In the genomic region with DNA sequence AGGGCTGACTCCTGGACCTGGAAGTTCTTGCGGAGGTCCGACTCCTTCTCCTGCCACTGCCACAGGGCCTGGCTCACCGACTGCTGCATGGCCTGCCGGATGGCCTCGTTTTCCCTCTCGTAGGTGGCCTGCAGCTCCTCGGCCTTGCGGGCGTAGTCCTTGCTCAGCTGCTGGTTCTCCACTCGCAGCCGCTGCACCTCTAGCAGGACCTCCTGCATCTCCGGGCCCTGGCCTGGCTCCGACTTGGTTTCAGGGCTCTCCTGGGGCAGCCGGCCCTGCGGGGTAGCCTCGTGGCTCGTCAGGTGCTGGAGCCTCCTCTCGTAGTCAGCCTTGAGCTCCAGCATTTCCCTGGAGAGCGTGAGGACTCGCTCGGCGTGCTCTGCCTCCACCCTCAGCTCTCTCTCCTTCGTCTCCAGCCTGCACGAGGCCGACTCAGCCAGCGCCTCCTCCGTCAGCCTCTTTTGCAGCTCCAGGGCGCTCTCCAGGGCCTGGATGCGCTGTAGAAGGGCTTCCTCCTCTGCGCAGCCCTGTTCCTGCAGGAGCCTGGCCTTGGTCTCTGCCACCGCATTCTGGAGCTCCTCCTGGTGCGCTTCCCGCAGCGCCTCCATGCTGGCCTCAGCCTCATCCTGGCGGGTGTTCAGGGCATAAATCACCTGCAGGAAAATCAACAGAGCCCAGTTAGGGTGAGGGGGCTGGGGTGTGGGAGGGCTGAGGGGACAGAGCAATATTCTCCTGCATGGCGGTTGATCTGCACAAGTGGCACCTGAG, we compare ENCODE assay signal across 2 cellular contexts.
TF ChIP-seq lines count a peak whose summit lies in the region.

No MANE protein-coding gene starts in this region.

TF ChIP-seq in HepG2, 621 proteins besides CTCF, POLR2A, EP300 and RAD21 (continues in another document):
- TF ChIP-seq, protein P1, sequence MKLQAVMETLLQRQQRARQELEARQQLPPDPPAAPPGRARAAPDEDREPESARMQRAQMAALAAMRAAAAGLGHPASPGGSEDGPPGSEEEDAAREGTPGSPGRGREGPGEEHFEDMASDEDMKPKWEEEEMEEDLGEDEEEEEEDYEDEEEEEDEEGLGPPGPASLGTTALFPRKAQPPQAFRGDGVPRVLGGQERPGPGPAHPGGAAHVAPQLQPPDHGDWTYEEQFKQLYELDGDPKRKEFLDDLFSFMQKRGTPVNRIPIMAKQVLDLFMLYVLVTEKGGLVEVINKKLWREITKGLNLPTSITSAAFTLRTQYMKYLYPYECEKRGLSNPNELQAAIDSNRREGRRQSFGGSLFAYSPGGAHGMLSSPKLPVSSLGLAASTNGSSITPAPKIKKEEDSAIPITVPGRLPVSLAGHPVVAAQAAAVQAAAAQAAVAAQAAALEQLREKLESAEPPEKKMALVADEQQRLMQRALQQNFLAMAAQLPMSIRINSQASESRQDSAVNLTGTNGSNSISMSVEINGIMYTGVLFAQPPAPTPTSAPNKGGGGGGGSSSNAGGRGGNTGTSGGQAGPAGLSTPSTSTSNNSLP (IDR thresholded peaks at IDR 0.05; ENCODE audit: low read depth, low read length), result no peak
- TF ChIP-seq, protein P2, sequence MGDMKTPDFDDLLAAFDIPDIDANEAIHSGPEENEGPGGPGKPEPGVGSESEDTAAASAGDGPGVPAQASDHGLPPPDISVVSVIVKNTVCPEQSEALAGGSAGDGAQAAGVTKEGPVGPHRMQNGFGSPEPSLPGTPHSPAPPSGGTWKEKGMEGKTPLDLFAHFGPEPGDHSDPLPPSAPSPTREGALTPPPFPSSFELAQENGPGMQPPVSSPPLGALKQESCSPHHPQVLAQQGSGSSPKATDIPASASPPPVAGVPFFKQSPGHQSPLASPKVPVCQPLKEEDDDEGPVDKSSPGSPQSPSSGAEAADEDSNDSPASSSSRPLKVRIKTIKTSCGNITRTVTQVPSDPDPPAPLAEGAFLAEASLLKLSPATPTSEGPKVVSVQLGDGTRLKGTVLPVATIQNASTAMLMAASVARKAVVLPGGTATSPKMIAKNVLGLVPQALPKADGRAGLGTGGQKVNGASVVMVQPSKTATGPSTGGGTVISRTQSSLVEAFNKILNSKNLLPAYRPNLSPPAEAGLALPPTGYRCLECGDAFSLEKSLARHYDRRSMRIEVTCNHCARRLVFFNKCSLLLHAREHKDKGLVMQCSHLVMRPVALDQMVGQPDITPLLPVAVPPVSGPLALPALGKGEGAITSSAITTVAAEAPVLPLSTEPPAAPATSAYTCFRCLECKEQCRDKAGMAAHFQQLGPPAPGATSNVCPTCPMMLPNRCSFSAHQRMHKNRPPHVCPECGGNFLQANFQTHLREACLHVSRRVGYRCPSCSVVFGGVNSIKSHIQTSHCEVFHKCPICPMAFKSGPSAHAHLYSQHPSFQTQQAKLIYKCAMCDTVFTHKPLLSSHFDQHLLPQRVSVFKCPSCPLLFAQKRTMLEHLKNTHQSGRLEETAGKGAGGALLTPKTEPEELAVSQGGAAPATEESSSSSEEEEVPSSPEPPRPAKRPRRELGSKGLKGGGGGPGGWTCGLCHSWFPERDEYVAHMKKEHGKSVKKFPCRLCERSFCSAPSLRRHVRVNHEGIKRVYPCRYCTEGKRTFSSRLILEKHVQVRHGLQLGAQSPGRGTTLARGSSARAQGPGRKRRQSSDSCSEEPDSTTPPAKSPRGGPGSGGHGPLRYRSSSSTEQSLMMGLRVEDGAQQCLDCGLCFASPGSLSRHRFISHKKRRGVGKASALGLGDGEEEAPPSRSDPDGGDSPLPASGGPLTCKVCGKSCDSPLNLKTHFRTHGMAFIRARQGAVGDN (CRISPR knock-in tag; IDR thresholded peaks at IDR 0.05), result peak; percentile 42
- TF ChIP-seq ZNF292 (CRISPR knock-in tag; IDR thresholded peaks at IDR 0.05; ENCODE audit: borderline replicate concordance, low read depth) (0 out of 2 replicates have a peak, but pooled peaks have one; percentile 17), ZFAT (CRISPR knock-in tag; conservative IDR thresholded peaks at IDR 0.05) (no peak), MXI1 (IDR thresholded peaks at IDR 0.05; ENCODE audit: borderline replicate concordance, low read depth, low read length) (no peak), ZNF44 (CRISPR knock-in tag; IDR thresholded peaks at IDR 0.05) (no peak), ELF1 (CRISPR knock-in tag; IDR thresholded peaks at IDR 0.05) (no peak), ZSCAN29 (CRISPR knock-in tag; conservative IDR thresholded peaks at IDR 0.05) (no peak), ZFP90 (CRISPR knock-in tag; IDR thresholded peaks at IDR 0.05; ENCODE audit: borderline replicate concordance) (no peak), NRL (CRISPR knock-in tag; IDR thresholded peaks at IDR 0.05; ENCODE audit: borderline replicate concordance) (peak; percentile 37; the same call in 1 of the 2 replicates), ZNF546 (CRISPR knock-in tag; conservative IDR thresholded peaks at IDR 0.05) (no peak), CSRNP1 (CRISPR knock-in tag; IDR thresholded peaks at IDR 0.05) (0 out of 2 replicates have a peak, but pooled peaks have one; percentile 45)
- TF ChIP-seq, protein P3, sequence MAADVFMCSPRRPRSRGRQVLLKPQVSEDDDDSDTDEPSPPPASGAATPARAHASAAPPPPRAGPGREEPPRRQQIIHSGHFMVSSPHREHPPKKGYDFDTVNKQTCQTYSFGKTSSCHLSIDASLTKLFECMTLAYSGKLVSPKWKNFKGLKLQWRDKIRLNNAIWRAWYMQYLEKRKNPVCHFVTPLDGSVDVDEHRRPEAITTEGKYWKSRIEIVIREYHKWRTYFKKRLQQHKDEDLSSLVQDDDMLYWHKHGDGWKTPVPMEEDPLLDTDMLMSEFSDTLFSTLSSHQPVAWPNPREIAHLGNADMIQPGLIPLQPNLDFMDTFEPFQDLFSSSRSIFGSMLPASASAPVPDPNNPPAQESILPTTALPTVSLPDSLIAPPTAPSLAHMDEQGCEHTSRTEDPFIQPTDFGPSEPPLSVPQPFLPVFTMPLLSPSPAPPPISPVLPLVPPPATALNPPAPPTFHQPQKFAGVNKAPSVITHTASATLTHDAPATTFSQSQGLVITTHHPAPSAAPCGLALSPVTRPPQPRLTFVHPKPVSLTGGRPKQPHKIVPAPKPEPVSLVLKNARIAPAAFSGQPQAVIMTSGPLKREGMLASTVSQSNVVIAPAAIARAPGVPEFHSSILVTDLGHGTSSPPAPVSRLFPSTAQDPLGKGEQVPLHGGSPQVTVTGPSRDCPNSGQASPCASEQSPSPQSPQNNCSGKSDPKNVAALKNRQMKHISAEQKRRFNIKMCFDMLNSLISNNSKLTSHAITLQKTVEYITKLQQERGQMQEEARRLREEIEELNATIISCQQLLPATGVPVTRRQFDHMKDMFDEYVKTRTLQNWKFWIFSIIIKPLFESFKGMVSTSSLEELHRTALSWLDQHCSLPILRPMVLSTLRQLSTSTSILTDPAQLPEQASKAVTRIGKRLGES (CRISPR knock-in tag; IDR thresholded peaks at IDR 0.05; ENCODE audit: borderline replicate concordance), result no peak

TF ChIP-seq in K562, 482 proteins besides CTCF, POLR2A, EP300 and RAD21:
- no peak for TF ChIP-seq ZNF511 (CRISPR knock-in tag; IDR thresholded peaks at IDR 0.05)
- TF ChIP-seq NR2F6 (CRISPR knock-in tag; IDR thresholded peaks at IDR 0.05), result no peak
- no peak for TF ChIP-seq ZZZ3 (IDR thresholded peaks at IDR 0.05)
- TF ChIP-seq EZH2 (IDR thresholded peaks at IDR 0.05; ENCODE audit: borderline replicate concordance, low read depth, low read length), result no peak
- no peak for TF ChIP-seq HDGF (IDR thresholded peaks at IDR 0.05)
- TF ChIP-seq ZNF280B (CRISPR knock-in tag; IDR thresholded peaks at IDR 0.05), result no peak
- TF ChIP-seq CXXC5 (CRISPR knock-in tag; IDR thresholded peaks at IDR 0.05), result no peak
- peak; percentile 50; the same call in 1 of the 2 replicates for TF ChIP-seq L3MBTL2 (IDR thresholded peaks at IDR 0.05)
- TF ChIP-seq ZNF41 (CRISPR knock-in tag; conservative IDR thresholded peaks at IDR 0.05), result no peak
- TF ChIP-seq NRF1 (conservative IDR thresholded peaks at IDR 0.05 in 1 of 2, IDR thresholded peaks at IDR 0.05 in 1 of 2), result peak in 1 of 2 experiments; percentile 38; a peak in 1 of 4 replicates
